Comparison of ENCODE assay signal across 17 cellular contexts in the genomic region with DNA sequence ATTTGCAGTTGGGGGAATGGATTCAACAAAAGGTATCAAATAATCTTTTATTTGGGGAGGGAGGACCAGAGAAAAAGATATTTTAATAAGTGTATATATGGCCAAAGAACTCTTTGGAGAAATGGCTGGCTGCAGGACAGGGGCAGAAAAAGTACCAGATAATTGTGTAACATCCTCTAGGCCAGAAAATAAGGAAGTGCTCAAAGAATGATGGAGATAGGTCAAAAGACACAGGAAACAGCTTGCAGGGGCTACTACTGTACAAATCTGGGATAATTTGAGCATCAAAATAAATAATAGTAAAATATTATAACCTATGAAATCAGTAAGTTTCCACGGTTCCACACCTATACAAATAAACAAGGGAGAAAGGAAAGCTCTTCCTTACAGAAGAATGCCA.
"Had no signal": no experiment of that assay in that cellular context is flagged by ENCODE, and none has a peak within 500 bp of the region (broad histone marks: within the 10 kb centered on the region; RNA-seq: fewer than 3 reads in every experiment).

No MANE protein-coding gene starts in this region.

- H3K4me3 ChIP-seq: ascending aorta, breast epithelium, gastroesophageal sphincter, lung had no signal

- FAIRE-seq: islet of Langerhans had no signal

- H3K4me1 ChIP-seq: ascending aorta, breast epithelium, gastroesophageal sphincter had no signal

- H3K36me3 ChIP-seq: ascending aorta, breast epithelium had no signal

- H3K27ac ChIP-seq: ascending aorta, breast epithelium, gastroesophageal sphincter had no signal

- H3K9me3 ChIP-seq: ascending aorta, breast epithelium, gastroesophageal sphincter had no signal

- DNase-seq: activated CD4-positive, alpha-beta T cell treated with anti-CD3 and anti-CD28 coated beads, Interleukin-2, amount 50 U/mL, for 4 hours; activated CD4-positive, CD25-positive, alpha-beta regulatory T cell treated with anti-CD3 and anti-CD28 coated beads, Interleukin-2, amount 50 U/mL, for 72 hours; activated naive CD4-positive, alpha-beta T cell treated with anti-CD3 and anti-CD28 coated beads, Interleukin-2, amount 10 ng/mL, durations not matched to agents 7 days and 5 days; activated T-cell treated with anti-CD3 and anti-CD28 coated beads, Interleukin-2, amount 50 U/mL, for 1 hour; dermis blood vessel endothelial cell; endodermal cell; left colon; naive B cell; posterior cingulate gyrus; retina had no signal

- H3K9me3 Mint-ChIP-seq: activated naive CD4-positive, alpha-beta T cell treated with anti-CD3 and anti-CD28 coated beads, Interleukin-2, amount 10 ng/mL, durations not matched to agents 7 days and 5 days; endodermal cell; naive B cell; stimulated activated effector memory CD8-positive, alpha-beta T cell treated with anti-CD3 and anti-CD28 coated beads, Interleukin-12 subunit alpha, Interleukin-12 subunit beta, amount 100 ng/mL, for 72 hours; T-helper 2 cell treated with Interferon-gamma antibody and Interleukin-4, amounts not matched to agents 5 μg/mL and 100 μg/mL, for 36 hours had no signal

- ATAC-seq: gastroesophageal sphincter; left colon; stimulated activated effector memory CD8-positive, alpha-beta T cell treated with anti-CD3 and anti-CD28 coated beads, Interleukin-12 subunit alpha, Interleukin-12 subunit beta, amount 100 ng/mL, for 72 hours had no signal

- H3K27ac Mint-ChIP-seq: endodermal cell; stimulated activated effector memory CD8-positive, alpha-beta T cell treated with anti-CD3 and anti-CD28 coated beads, Interleukin-12 subunit alpha, Interleukin-12 subunit beta, amount 100 ng/mL, for 72 hours; T-helper 2 cell treated with Interferon-gamma antibody and Interleukin-4, amounts not matched to agents 5 μg/mL and 100 μg/mL, for 36 hours had no signal

- H3K27me3 Mint-ChIP-seq: activated naive CD4-positive, alpha-beta T cell treated with anti-CD3 and anti-CD28 coated beads, Interleukin-2, amount 10 ng/mL, durations not matched to agents 7 days and 5 days; naive B cell had no signal

- H3K4me3 Mint-ChIP-seq: activated naive CD4-positive, alpha-beta T cell treated with anti-CD3 and anti-CD28 coated beads, Interleukin-2, amount 10 ng/mL, durations not matched to agents 7 days and 5 days; endodermal cell; naive B cell; stimulated activated effector memory CD8-positive, alpha-beta T cell treated with anti-CD3 and anti-CD28 coated beads, Interleukin-12 subunit alpha, Interleukin-12 subunit beta, amount 100 ng/mL, for 72 hours; T-helper 2 cell treated with Interferon-gamma antibody and Interleukin-4, amounts not matched to agents 5 μg/mL and 100 μg/mL, for 36 hours had no signal

- H3K4me1 Mint-ChIP-seq: activated naive CD4-positive, alpha-beta T cell treated with anti-CD3 and anti-CD28 coated beads, Interleukin-2, amount 10 ng/mL, durations not matched to agents 7 days and 5 days; endodermal cell; stimulated activated effector memory CD8-positive, alpha-beta T cell treated with anti-CD3 and anti-CD28 coated beads, Interleukin-12 subunit alpha, Interleukin-12 subunit beta, amount 100 ng/mL, for 72 hours had no signal

- H3K27me3 ChIP-seq: ascending aorta, breast epithelium, gastroesophageal sphincter had no signal
